27 cellular contexts compared by ENCODE assay signal in genomic region chr10:20091698-20092097, GRCh38.
"Had no signal": no experiment of that assay in that cellular context is flagged by ENCODE, and none has a peak within 500 bp of the region (broad histone marks: within the 10 kb centered on the region; RNA-seq: fewer than 3 reads in every experiment).

No MANE protein-coding gene starts in this region.

- H3K4me1 ChIP-seq: right atrium auricular region, thyroid gland had no signal

- FAIRE-seq: endothelial cell of umbilical vein, kidney had no signal

- ATAC-seq: left cardiac atrium; left ventricle myocardium superior; naive thymus-derived CD8-positive, alpha-beta T cell; stimulated activated effector memory CD8-positive, alpha-beta T cell treated with anti-CD3 and anti-CD28 coated beads, Interleukin-12 subunit alpha, Interleukin-12 subunit beta, amount 100 ng/mL, for 72 hours; stimulated activated naive CD8-positive, alpha-beta T cell treated with anti-CD3 and anti-CD28 coated beads, Interleukin-15, Interleukin-2, amounts not matched to agents 100 U/mL and 50 U/mL, for 24 hours had no signal

- H3K27ac ChIP-seq: coronary artery, hepatocyte, neutrophil, right atrium auricular region, sigmoid colon, skin epidermis, suprapubic skin, thyroid gland had no signal

- H3K36me3 ChIP-seq: neutrophil, right atrium auricular region, sigmoid colon, suprapubic skin, thyroid gland had no signal

- DNase-seq: cerebellar nuclear complex; effector CD4-positive, alpha-beta T cell; endodermal cell; erythroblast; foreskin melanocyte; head of caudate nucleus; kidney; left cardiac atrium; left ventricle myocardium superior; mesenchymal stem cell; midbrain; naive thymus-derived CD8-positive, alpha-beta T cell; posterior cingulate gyrus; sigmoid colon; stimulated activated CD4-positive, alpha-beta T cell treated with anti-CD3 and anti-CD28 coated beads, Interleukin-4, amount 100 ng/mL, for 1 hour; stimulated activated CD8-positive, alpha-beta memory T cell treated with anti-CD3 and anti-CD28 coated beads, Interleukin-4, amount 100 ng/mL, for 48 hours; stimulated activated naive CD8-positive, alpha-beta T cell treated with anti-CD3 and anti-CD28 coated beads, Interleukin-15, Interleukin-2, amounts not matched to agents 100 U/mL and 50 U/mL, for 24 hours; thyroid gland had no signal

- H3K9me3 ChIP-seq: neutrophil, sigmoid colon, suprapubic skin, thyroid gland had no signal

- H3K4me3 ChIP-seq: coronary artery, hepatocyte, lung, right atrium auricular region, sigmoid colon, skin epidermis, suprapubic skin, thyroid gland had no signal

- H3K27me3 ChIP-seq: hepatocyte, neutrophil, right atrium auricular region, sigmoid colon, suprapubic skin, thyroid gland had no signal
